ENCODE assay signal across 15 cellular contexts in the genomic region with DNA sequence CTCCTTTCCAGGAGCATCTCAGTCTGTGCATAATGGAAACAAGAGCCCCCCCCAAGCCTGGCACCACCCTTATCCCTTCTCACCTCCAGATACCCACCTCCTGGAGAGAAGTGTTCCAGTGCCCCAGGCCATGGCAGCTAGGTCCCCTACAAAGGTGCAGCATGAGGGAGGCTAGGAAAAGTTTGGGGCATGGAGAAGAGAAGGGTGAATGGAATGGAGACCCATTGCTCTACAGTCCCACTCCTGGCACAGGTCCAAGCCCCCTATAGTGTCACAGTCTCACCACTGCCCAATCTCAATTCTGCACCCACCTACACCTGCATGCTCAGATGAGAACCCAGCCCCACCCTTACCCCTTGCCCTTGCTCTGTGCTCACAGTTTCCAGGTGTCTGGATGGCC. TPM values are rescaled to one million over a fixed set of nuclear protein-coding genes. Genes with fewer than 3 reads are reported as not detected.
DNase-seq lines count a peak whose midpoint lies in the region; ATAC-seq and TF ChIP-seq lines count a peak whose summit lies in the region.
"Had no signal": no experiment of that assay in that cellular context is flagged by ENCODE, and none has a peak within 500 bp of the region (broad histone marks: within the 10 kb centered on the region; RNA-seq: fewer than 3 reads in every experiment).

No MANE protein-coding gene starts in this region.

- ATAC-seq in IMR-90 (ENCODE audit: low read depth), result no peak
- ATAC-seq in esophagus mucosa, result peak; percentile 14
- no peak for ATAC-seq in stimulated activated effector memory CD8-positive, alpha-beta T cell treated with anti-CD3 and anti-CD28 coated beads, Interleukin-12 subunit alpha, Interleukin-12 subunit beta, amount 100 ng/mL, for 72 hours
- no peak for ATAC-seq in HG03097 (IDR thresholded peaks at IDR 0.05; ENCODE audit: low FRiP score, unreplicated experiment)
- ATAC-seq in HG02642 (IDR thresholded peaks at IDR 0.05; ENCODE audit: poor library complexity, unreplicated experiment), result no peak
- ATAC-seq: CD8-positive, alpha-beta T cell had no signal

- H4K5ac ChIP-seq in IMR-90 (ENCODE audit: low read depth, low read length), result no peak overlapping the region

- H3K4me2 ChIP-seq in IMR-90 (ENCODE audit: low read depth, low read length) (no peak overlapping the region), Karpas-422 (ENCODE audit: low read depth, low read length, poor library complexity, severe bottlenecking) (no peak overlapping the region)
- H3K4me2 ChIP-seq: BLaER1 treated with 17β-estradiol and CSF1 and Interleukin-3, amounts not matched to agents 10 nM and 100 nM had no signal

- H3K4me3 Mint-ChIP-seq in stimulated activated effector memory CD8-positive, alpha-beta T cell treated with anti-CD3 and anti-CD28 coated beads, Interleukin-12 subunit alpha, Interleukin-12 subunit beta, amount 100 ng/mL, for 72 hours, result no peak overlapping the region
- H3K4me3 Mint-ChIP-seq: B cell; CD8-positive, alpha-beta T cell had no signal

- peaks cover 40% of the 10 kb centered on the region for H3K4me1 Mint-ChIP-seq in stimulated activated effector memory CD8-positive, alpha-beta T cell treated with anti-CD3 and anti-CD28 coated beads, Interleukin-12 subunit alpha, Interleukin-12 subunit beta, amount 100 ng/mL, for 72 hours

- H2AK5ac ChIP-seq in IMR-90 (ENCODE audit: low read depth, low read length), result no peak overlapping the region

- peaks cover 7% of the 10 kb centered on the region; the same call in 1 of the 2 replicates for H4K20me1 ChIP-seq in IMR-90 (ENCODE audit: insufficient read depth, low read length)
- H4K20me1 ChIP-seq in Karpas-422 (ENCODE audit: insufficient read depth, low read depth, low read length), result no peaks in the 10 kb centered on the region

- no peak overlapping the region for H4K91ac ChIP-seq in IMR-90 (ENCODE audit: insufficient read depth, low read depth, low read length)

- no peaks in the 10 kb centered on the region for H3K9me3 ChIP-seq in IMR-90 (ENCODE audit: control insufficient read depth, insufficient read depth, low read length)
- H3K9me3 ChIP-seq in Karpas-422 (ENCODE audit: low read length), result no peaks in the 10 kb centered on the region
- H3K9me3 ChIP-seq: BLaER1 treated with 17β-estradiol and CSF1 and Interleukin-3, amounts not matched to agents 10 nM and 100 nM; HAP-1 had no signal

- peak overlapping the region; percentile 55 for H2AK9ac ChIP-seq in IMR-90 (replicated peaks; ENCODE audit: low read depth, low read length, poor library complexity)

- no peaks in the 10 kb centered on the region for H3K9me3 Mint-ChIP-seq in stimulated activated effector memory CD8-positive, alpha-beta T cell treated with anti-CD3 and anti-CD28 coated beads, Interleukin-12 subunit alpha, Interleukin-12 subunit beta, amount 100 ng/mL, for 72 hours
- H3K9me3 Mint-ChIP-seq: CD8-positive, alpha-beta T cell had no signal

- H3K27me3 ChIP-seq in IMR-90 (ENCODE audit: control insufficient read depth, insufficient read depth, low read length) (no peaks in the 10 kb centered on the region), Karpas-422 (ENCODE audit: low read length) (no peaks in the 10 kb centered on the region)
- H3K27me3 ChIP-seq: BLaER1 treated with 17β-estradiol and CSF1 and Interleukin-3, amounts not matched to agents 10 nM and 100 nM had no signal

- no peak overlapping the region for H2BK120ac ChIP-seq in IMR-90 (ENCODE audit: low read depth, low read length)

- H3K27ac Mint-ChIP-seq in stimulated activated effector memory CD8-positive, alpha-beta T cell treated with anti-CD3 and anti-CD28 coated beads, Interleukin-12 subunit alpha, Interleukin-12 subunit beta, amount 100 ng/mL, for 72 hours, result peak overlapping the region; percentile 81
- H3K27ac Mint-ChIP-seq: B cell; CD8-positive, alpha-beta T cell had no signal

- no peaks in the 10 kb centered on the region for H3K9me2 ChIP-seq in Karpas-422 (replicated peaks; ENCODE audit: insufficient read depth, low read length)

- in situ Hi-C loops in IMR-90 (cut with MboI; ENCODE audit: low sequenced_read_pairs), result no loop called here

- H2BK15ac ChIP-seq in IMR-90 (ENCODE audit: low read depth, low read length), result no peak overlapping the region

- H3K23ac ChIP-seq in IMR-90 (ENCODE audit: low read depth, low read length), result no peak overlapping the region

- TF ChIP-seq RAD21 in IMR-90 (IDR thresholded peaks at IDR 0.05; ENCODE audit: low read length), result no peak

- H3K9ac ChIP-seq in IMR-90 (ENCODE audit: low read depth, low read length), result no peak overlapping the region
- no peak overlapping the region for H3K9ac ChIP-seq in Karpas-422 (ENCODE audit: low read length)
- H3K9ac ChIP-seq: BLaER1 treated with 17β-estradiol and CSF1 and Interleukin-3, amounts not matched to agents 10 nM and 100 nM; GM23248 had no signal

- H3K18ac ChIP-seq in IMR-90 (ENCODE audit: low read depth, low read length), result no peak overlapping the region

- no peak for TF ChIP-seq POLR2A in IMR-90 (IDR thresholded peaks at IDR 0.05; ENCODE audit: low read depth, low read length)

- intact Hi-C loops in IMR-90 (cut with micrococcal nuclease), result no loop called here

- no peak overlapping the region for H3K4ac ChIP-seq in IMR-90 (ENCODE audit: low read depth, low read length)

- H3K79me1 ChIP-seq in IMR-90 (ENCODE audit: low read depth in 1 of 2, low read length in 2 of 2), result 0 out of 4 replicates have a peak, but pooled peaks cover 0 to 1% of the 10 kb centered on the region in 2 experiments

- no peak overlapping the region for H3K4me3 ChIP-seq in IMR-90 (ENCODE audit: insufficient read depth, low read depth, low read length)
- no peak overlapping the region for H3K4me3 ChIP-seq in Karpas-422 (ENCODE audit: low read length)
- H3K4me3 ChIP-seq: BLaER1 treated with 17β-estradiol and CSF1 and Interleukin-3, amounts not matched to agents 10 nM and 100 nM; GM23248; HAP-1 had no signal

- H3K27ac ChIP-seq in IMR-90 (ENCODE audit: insufficient read depth, low read length), result no peak overlapping the region
- no peak overlapping the region for H3K27ac ChIP-seq in Karpas-422 (ENCODE audit: low read length)
- H3K27ac ChIP-seq: BLaER1 treated with 17β-estradiol and CSF1 and Interleukin-3, amounts not matched to agents 10 nM and 100 nM; GM23248 had no signal

- no peak overlapping the region for H4K8ac ChIP-seq in IMR-90 (ENCODE audit: low read depth in 2 of 2, low read length in 2 of 2)

- CTCF ChIA-PET in IMR-90 (lab: Yijun Ruan, JAX), result no interaction called here

- dilution Hi-C loops in IMR-90 (cut with HindIII; ENCODE audit: low sequenced_read_pairs, unreplicated experiment), result no loop called here

- POLR2A ChIA-PET in IMR-90 (lab: Charles Lee; ENCODE audit: unreplicated experiment), result no interaction called here

- H3K36me3 ChIP-seq in IMR-90 (ENCODE audit: control insufficient read depth, insufficient read depth, low read length) (peaks cover 11% of the 10 kb centered on the region), Karpas-422 (ENCODE audit: insufficient read depth, low read length) (0 out of 2 replicates have a peak, but pooled peaks cover 4% of the 10 kb centered on the region)

- 0 out of 2 replicates have a peak, but pooled peaks cover 4% of the 10 kb centered on the region for H3K9me1 ChIP-seq in IMR-90 (ENCODE audit: insufficient read depth, low read length)

- H2BK5ac ChIP-seq in IMR-90 (ENCODE audit: low read depth, low read length, poor library complexity, severe bottlenecking), result no peak overlapping the region

- DNase-seq in IMR-90, result no peak
- DNase-seq in Karpas-422, result peak; percentile 26
- no peak for DNase-seq in stimulated activated effector memory CD8-positive, alpha-beta T cell treated with anti-CD3 and anti-CD28 coated beads, Interleukin-12 subunit alpha, Interleukin-12 subunit beta, amount 100 ng/mL, for 72 hours (ENCODE audit: low spot score in 2 of 2)
- DNase-seq in GM19240 (ENCODE audit: insufficient read length, low spot score), result no peak
- DNase-seq: Calu3; CD8-positive, alpha-beta T cell; DMS79 treated with DMSO at 0.1 percent for 48 hours; GF-D8 had no signal

- H3K14ac ChIP-seq in IMR-90 (replicated peaks; ENCODE audit: low read depth, low read length), result no peak overlapping the region

- H2BK20ac ChIP-seq in IMR-90 (ENCODE audit: low read depth, low read length), result no peak overlapping the region

- no peak overlapping the region for H3K56ac ChIP-seq in IMR-90 (ENCODE audit: extremely low read depth, insufficient read depth, low read length)

- H2AFZ ChIP-seq in IMR-90 (replicated peaks; ENCODE audit: low read length, poor library complexity) (no peak overlapping the region), Karpas-422 (ENCODE audit: low read length) (no peak overlapping the region)
- H2AFZ ChIP-seq: GM23248 had no signal

- no TSS peak for BruUV-seq in IMR-90 (replicated peaks; lab: Mats Ljungman, UMichigan)

- peaks cover 41% of the 10 kb centered on the region for H3K36me3 Mint-ChIP-seq in stimulated activated effector memory CD8-positive, alpha-beta T cell treated with anti-CD3 and anti-CD28 coated beads, Interleukin-12 subunit alpha, Interleukin-12 subunit beta, amount 100 ng/mL, for 72 hours

- peaks cover 3% of the 10 kb centered on the region; the same call in 1 of the 2 replicates for H3K4me1 ChIP-seq in IMR-90 (ENCODE audit: control insufficient read depth, insufficient read depth, low read length)
- H3K4me1 ChIP-seq in Karpas-422 (ENCODE audit: low read length), result no peaks in the 10 kb centered on the region
- H3K4me1 ChIP-seq: HAP-1 had no signal

- no peaks in the 10 kb centered on the region for H3K79me2 ChIP-seq in Karpas-422 (ENCODE audit: low read length)

- TF ChIP-seq CTCF in IMR-90 (conservative IDR thresholded peaks at IDR 0.05; ENCODE audit: low read depth, low read length), result no peak

RNA-seq across cellular contexts. Expression of a gene that starts 0.9 kb away (rescaled TPM):
- under 0.01 and 0.18 TPM in 2 replicates for total RNA-seq in IMR-90 (2012; rRNA removed)
- 0.43 and 0.65 TPM in 2 replicates for polyA plus RNA-seq in IMR-90 (2012; rRNA removed)
- polyA plus RNA-seq in IMR-90 (2012; cell fraction: cytosol; rRNA removed), result 0.04 and 0.13 TPM in 2 replicates
- polyA plus RNA-seq in IMR-90 (2012; cell fraction: nucleus; rRNA removed; ENCODE audit: low replicate concordance), result 6.7 and 8.4 TPM in 2 replicates
- 2.7 and 3.5 TPM in 2 replicates for total RNA-seq in Karpas-422 (2014; rRNA removed; shearing (Covaris generic); ENCODE audit: low replicate concordance)
- 0.64 TPM for total RNA-seq in esophagus mucosa

RNA-seq across cellular contexts. Expression of a gene that starts 7.8 kb away (rescaled TPM):
- total RNA-seq in IMR-90 (2012; rRNA removed) (11.1 and 11.9 TPM in 2 replicates), esophagus mucosa (49.3 TPM)
- 29.2 and 31.9 TPM in 2 replicates for polyA plus RNA-seq in IMR-90 (2012; rRNA removed)
- 43.8 and 49.1 TPM in 2 replicates for polyA plus RNA-seq in IMR-90 (2012; cell fraction: cytosol; rRNA removed)
- polyA plus RNA-seq in IMR-90 (2012; cell fraction: nucleus; rRNA removed; ENCODE audit: low replicate concordance), result 63.8 and 73.9 TPM in 2 replicates
- total RNA-seq in Karpas-422 (2014; rRNA removed; shearing (Covaris generic); ENCODE audit: low replicate concordance), result 38.7 and 64.8 TPM in 2 replicates

RNA-seq across cellular contexts. Expression of a gene that starts 8.3 kb away (rescaled TPM):
- 15.3 and 23.1 TPM in 2 replicates for total RNA-seq in IMR-90 (2012; rRNA removed)
- 11.9 and 12.5 TPM in 2 replicates for polyA plus RNA-seq in IMR-90 (2012; rRNA removed)
- 6.0 and 11.9 TPM in 2 replicates for polyA plus RNA-seq in IMR-90 (2012; cell fraction: cytosol; rRNA removed)
- polyA plus RNA-seq in IMR-90 (2012; cell fraction: nucleus; rRNA removed; ENCODE audit: low replicate concordance), result 2.5 and 9.5 TPM in 2 replicates
- 10.4 and 21.5 TPM in 2 replicates for total RNA-seq in Karpas-422 (2014; rRNA removed; shearing (Covaris generic); ENCODE audit: low replicate concordance)
- 8.9 TPM for total RNA-seq in esophagus mucosa

RNA-seq across cellular contexts. Expression of a gene that starts 9.1 kb away (rescaled TPM):
- total RNA-seq in IMR-90 (2012; rRNA removed) (39.2 and 51.1 TPM in 2 replicates), esophagus mucosa (41.6 TPM)
- polyA plus RNA-seq in IMR-90 (2012; rRNA removed), result 45.1 and 45.2 TPM in 2 replicates
- 29.0 and 35.1 TPM in 2 replicates for polyA plus RNA-seq in IMR-90 (2012; cell fraction: cytosol; rRNA removed)
- polyA plus RNA-seq in IMR-90 (2012; cell fraction: nucleus; rRNA removed; ENCODE audit: low replicate concordance), result 54.0 and 55.9 TPM in 2 replicates
- 61.1 and 93.8 TPM in 2 replicates for total RNA-seq in Karpas-422 (2014; rRNA removed; shearing (Covaris generic); ENCODE audit: low replicate concordance)

RNA-seq across cellular contexts. Expression of a gene that starts 37.6 kb away (rescaled TPM):
- 21.9 and 25.5 TPM in 2 replicates for total RNA-seq in IMR-90 (2012; rRNA removed)
- 38.3 and 43.0 TPM in 2 replicates for polyA plus RNA-seq in IMR-90 (2012; rRNA removed)
- polyA plus RNA-seq in IMR-90 (2012; cell fraction: cytosol; rRNA removed), result 37.3 and 38.0 TPM in 2 replicates
- 119 and 135 TPM in 2 replicates for polyA plus RNA-seq in IMR-90 (2012; cell fraction: nucleus; rRNA removed; ENCODE audit: low replicate concordance)
- 28.0 and 37.6 TPM in 2 replicates for total RNA-seq in Karpas-422 (2014; rRNA removed; shearing (Covaris generic); ENCODE audit: low replicate concordance)
- 41.1 TPM for total RNA-seq in esophagus mucosa
